Comparison of ENCODE assay signal across 24 cellular contexts in the genomic region with DNA sequence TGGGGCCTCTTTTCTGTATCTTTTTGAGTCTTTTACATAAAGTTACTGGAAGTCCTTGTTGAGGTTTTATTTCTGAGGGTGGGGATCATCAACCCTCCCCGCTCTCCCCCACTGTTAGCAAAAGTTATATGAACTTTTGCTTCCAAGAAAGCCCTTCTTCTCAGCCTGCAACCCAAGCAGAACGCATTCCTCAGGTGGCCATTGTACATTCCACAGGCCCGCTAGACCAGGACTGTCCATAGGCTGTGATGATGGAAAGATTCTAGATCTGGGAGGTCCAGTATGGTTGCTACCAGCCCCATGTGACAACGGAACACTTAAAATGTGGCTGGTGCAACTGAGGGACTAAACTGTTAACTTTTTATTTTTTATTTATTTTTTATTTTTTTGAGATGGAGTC.
"Had no signal": no experiment of that assay in that cellular context is flagged by ENCODE, and none has a peak within 500 bp of the region (broad histone marks: within the 10 kb centered on the region; RNA-seq: fewer than 3 reads in every experiment).

No MANE protein-coding gene starts in this region.

- H2AFZ ChIP-seq: hepatocyte had no signal

- H3K4me3 Mint-ChIP-seq: naive B cell; natural killer cell treated with Interleukin-12 subunit alpha and Interleukin-12 subunit beta and Interleukin-15 and Interleukin-18, amount 100 ng/mL, for 72 hours; stimulated activated effector memory CD8-positive, alpha-beta T cell treated with anti-CD3 and anti-CD28 coated beads, Interleukin-12 subunit alpha, Interleukin-12 subunit beta, amount 100 ng/mL, for 72 hours; stimulated activated naive CD8-positive, alpha-beta T cell treated with anti-CD3 and anti-CD28 coated beads, Interleukin-15, Interleukin-2, amounts not matched to agents 100 ng/mL and 50 ng/mL, for 24 hours had no signal

- H3K9me3 Mint-ChIP-seq: naive B cell; natural killer cell treated with Interleukin-12 subunit alpha and Interleukin-12 subunit beta and Interleukin-15 and Interleukin-18, amount 100 ng/mL, for 72 hours; stimulated activated effector memory CD8-positive, alpha-beta T cell treated with anti-CD3 and anti-CD28 coated beads, Interleukin-12 subunit alpha, Interleukin-12 subunit beta, amount 100 ng/mL, for 72 hours; stimulated activated naive CD8-positive, alpha-beta T cell treated with anti-CD3 and anti-CD28 coated beads, Interleukin-15, Interleukin-2, amounts not matched to agents 100 ng/mL and 50 ng/mL, for 24 hours had no signal

- H3K27me3 Mint-ChIP-seq: naive B cell; natural killer cell treated with Interleukin-12 subunit alpha and Interleukin-12 subunit beta and Interleukin-15 and Interleukin-18, amount 100 ng/mL, for 72 hours; stimulated activated naive CD8-positive, alpha-beta T cell treated with anti-CD3 and anti-CD28 coated beads, Interleukin-15, Interleukin-2, amounts not matched to agents 100 ng/mL and 50 ng/mL, for 24 hours had no signal

- H3K4me1 ChIP-seq: foreskin keratinocyte, left lung, prostate gland had no signal

- H3K79me2 ChIP-seq: hepatocyte had no signal

- H3K27ac Mint-ChIP-seq: natural killer cell treated with Interleukin-12 subunit alpha and Interleukin-12 subunit beta and Interleukin-15 and Interleukin-18, amount 100 ng/mL, for 72 hours; stimulated activated effector memory CD8-positive, alpha-beta T cell treated with anti-CD3 and anti-CD28 coated beads, Interleukin-12 subunit alpha, Interleukin-12 subunit beta, amount 100 ng/mL, for 72 hours; stimulated activated naive CD8-positive, alpha-beta T cell treated with anti-CD3 and anti-CD28 coated beads, Interleukin-15, Interleukin-2, amounts not matched to agents 100 ng/mL and 50 ng/mL, for 24 hours had no signal

- FAIRE-seq: endothelial cell of umbilical vein, kidney had no signal

- H3K27ac ChIP-seq: coronary artery, esophagus muscularis mucosa, foreskin keratinocyte, gastroesophageal sphincter, heart left ventricle, hepatocyte, left lung, prostate gland, right atrium auricular region, suprapubic skin had no signal

- H3K4me2 ChIP-seq: hepatocyte had no signal

- H3K9me3 ChIP-seq: esophagus muscularis mucosa, gastroesophageal sphincter, heart left ventricle, left lung, prostate gland, right atrium auricular region, suprapubic skin had no signal

- H3K27me3 ChIP-seq: esophagus muscularis mucosa, foreskin keratinocyte, gastroesophageal sphincter, heart left ventricle, hepatocyte, left lung, right atrium auricular region, suprapubic skin had no signal

- H3K4me3 ChIP-seq: coronary artery, esophagus muscularis mucosa, gastroesophageal sphincter, heart left ventricle, hepatocyte, left lung, prostate gland, right atrium auricular region, suprapubic skin had no signal

- ATAC-seq: foreskin keratinocyte; gastroesophageal sphincter; heart left ventricle; natural killer cell treated with Interleukin-12 subunit alpha and Interleukin-12 subunit beta and Interleukin-15 and Interleukin-18, amount 100 ng/mL, for 72 hours; sciatic nerve; stimulated activated effector memory CD8-positive, alpha-beta T cell treated with anti-CD3 and anti-CD28 coated beads, Interleukin-12 subunit alpha, Interleukin-12 subunit beta, amount 100 ng/mL, for 72 hours had no signal

- DNase-seq: dermis blood vessel endothelial cell; effector memory CD4-positive, alpha-beta T cell; foreskin keratinocyte; heart left ventricle; kidney; mammary epithelial cell; mesendoderm; naive B cell; nucleus accumbens; stimulated activated CD4-positive, alpha-beta T cell treated with anti-CD3 and anti-CD28 coated beads, Interleukin-2, amount 100 ng/mL, for 24 hours; stimulated activated CD4-positive, alpha-beta T cell treated with anti-CD3 and anti-CD28 coated beads, Interleukin-4, amount 100 ng/mL, for 24 hours had no signal
